In the genomic region with DNA sequence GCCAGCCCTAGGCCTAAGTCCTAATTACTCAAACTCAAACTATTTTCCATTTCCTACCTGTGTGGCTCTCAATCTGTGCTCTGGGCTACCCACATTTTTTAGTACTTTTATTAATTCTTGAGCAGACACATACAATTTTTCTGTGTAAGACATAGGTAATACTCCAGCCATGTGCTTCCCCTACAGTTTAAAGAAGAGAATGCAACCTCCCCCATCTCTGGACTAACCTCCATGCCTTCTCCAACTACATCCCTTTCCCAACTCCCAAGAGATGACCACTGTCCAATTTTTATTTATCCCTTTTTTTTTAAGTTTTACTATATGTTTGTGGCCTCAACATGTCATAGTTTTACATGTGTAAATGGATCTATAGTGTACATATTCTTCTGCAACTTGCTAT, we compare ENCODE assay signal across 9 cellular contexts. TPM values are rescaled to one million over a fixed set of nuclear protein-coding genes. Genes with fewer than 3 reads are reported as not detected.
DNase-seq lines count a peak whose midpoint lies in the region; ATAC-seq, FAIRE-seq and TF ChIP-seq lines count a peak whose summit lies in the region.
"Had no signal": no experiment of that assay in that cellular context is flagged by ENCODE, and none has a peak within 500 bp of the region (broad histone marks: within the 10 kb centered on the region; RNA-seq: fewer than 3 reads in every experiment).

No MANE protein-coding gene starts in this region.

- H3K27me3 ChIP-seq in GM23338 (ENCODE audit: insufficient read depth): no peaks in the 10 kb centered on the region

- no peaks in the 10 kb centered on the region; the same call in 1 of the 2 replicates for H4K20me1 ChIP-seq in GM23338 (replicated peaks; ENCODE audit: insufficient read depth)

- TF ChIP-seq CTCF in C4-2B (conservative IDR thresholded peaks at IDR 0.05) (peak; percentile 37), GM23338 (conservative IDR thresholded peaks at IDR 0.05; ENCODE audit: low read depth in 2 of 2) (peak; percentile 21 to 41; a peak in 3 of 4 replicates)
- peak; percentile 62 for TF ChIP-seq CTCF in activated CD8-positive, alpha-beta T cell treated with anti-CD3 and anti-CD28 coated beads for 36 hours (IDR thresholded peaks at IDR 0.05)

- no peak overlapping the region for H2AFZ ChIP-seq in GM23338

- intact Hi-C loops in activated CD8-positive, alpha-beta T cell treated with anti-CD3 and anti-CD28 coated beads for 36 hours (cut with micrococcal nuclease): no loop called here
- intact Hi-C loops in left colon (cut with DNase I, micrococcal nuclease): no loop called here

- H3K9me3 Mint-ChIP-seq in GM23338: no peaks in the 10 kb centered on the region
- H3K9me3 Mint-ChIP-seq in activated CD8-positive, alpha-beta T cell treated with anti-CD3 and anti-CD28 coated beads for 36 hours: no peaks in the 10 kb centered on the region

- CTCF ChIA-PET in activated CD8-positive, alpha-beta T cell treated with anti-CD3 and anti-CD28 coated beads for 36 hours (lab: Charles Lee): no interaction called here

- no peaks in the 10 kb centered on the region for H3K9me2 ChIP-seq in GM23338 (ENCODE audit: insufficient read depth)

- DNase-seq in GM23338 (ENCODE audit: low spot score): no peak
- DNase-seq in activated CD8-positive, alpha-beta T cell treated with anti-CD3 and anti-CD28 coated beads for 36 hours: no peak
- no peak for DNase-seq in left colon
- DNase-seq in CD1c-positive myeloid dendritic cell (ENCODE audit: extremely low spot score): no peak
- no peak for DNase-seq in GM12892 (ENCODE audit: insufficient read length)
- DNase-seq: stimulated activated CD4-positive, alpha-beta T cell treated with anti-CD3 and anti-CD28 coated beads, Interleukin-12 subunit alpha, Interleukin-12 subunit beta, amount 100 ng/mL, for 4 hours had no signal

- peaks cover 7% of the 10 kb centered on the region; the same call in 1 of the 2 replicates for H3F3A ChIP-seq in GM23338 (replicated peaks; ENCODE audit: low read depth)

- H3K36me3 Mint-ChIP-seq in GM23338 (ENCODE audit: low read depth): peaks cover 24% of the 10 kb centered on the region
- peaks cover 48% of the 10 kb centered on the region for H3K36me3 Mint-ChIP-seq in activated CD8-positive, alpha-beta T cell treated with anti-CD3 and anti-CD28 coated beads for 36 hours (ENCODE audit: low read depth)

- H3K4me1 Mint-ChIP-seq in GM23338: peaks cover 15% of the 10 kb centered on the region
- H3K4me1 Mint-ChIP-seq in activated CD8-positive, alpha-beta T cell treated with anti-CD3 and anti-CD28 coated beads for 36 hours (ENCODE audit: low read depth): peaks cover 35% of the 10 kb centered on the region

- no peak overlapping the region for H3K27ac ChIP-seq in C4-2B
- no peak overlapping the region for H3K27ac ChIP-seq in GM23338 (ENCODE audit: low read depth)

- H3K4me1 ChIP-seq in GM23338 (ENCODE audit: insufficient read depth): peaks cover 11% of the 10 kb centered on the region

- peaks cover 3% of the 10 kb centered on the region; the same call in 1 of the 2 replicates for H3K36me3 ChIP-seq in GM23338 (ENCODE audit: insufficient read depth)

- no peak overlapping the region for H3K4me3 ChIP-seq in GM23338

- no peak overlapping the region for H3K4me2 ChIP-seq in GM23338

- H3K27ac Mint-ChIP-seq in GM23338: no peak overlapping the region
- peak overlapping the region; percentile 35 for H3K27ac Mint-ChIP-seq in activated CD8-positive, alpha-beta T cell treated with anti-CD3 and anti-CD28 coated beads for 36 hours

- H3K4me3 Mint-ChIP-seq in GM23338: no peak overlapping the region
- H3K4me3 Mint-ChIP-seq in activated CD8-positive, alpha-beta T cell treated with anti-CD3 and anti-CD28 coated beads for 36 hours: no peak overlapping the region

- no peak for TF ChIP-seq POLR2A in GM12892 (IDR thresholded peaks at IDR 0.05; ENCODE audit: low read depth, low read length)

- H3K27me3 Mint-ChIP-seq in GM23338 (ENCODE audit: insufficient read depth, low read depth, poor library complexity): peaks cover 4% of the 10 kb centered on the region
- no peaks in the 10 kb centered on the region for H3K27me3 Mint-ChIP-seq in activated CD8-positive, alpha-beta T cell treated with anti-CD3 and anti-CD28 coated beads for 36 hours

- H3K79me2 ChIP-seq in GM23338 (replicated peaks; ENCODE audit: insufficient read depth): peaks cover 42% of the 10 kb centered on the region

- POLR2A ChIA-PET in activated CD8-positive, alpha-beta T cell treated with anti-CD3 and anti-CD28 coated beads for 36 hours (lab: Charles Lee): no interaction called here

- no peak for FAIRE-seq in GM12892 (lab: Jason Lieb, UNC)

- ATAC-seq in GM23338 (peak; percentile 67), left colon (peak; percentile 52), HG03097 (IDR thresholded peaks at IDR 0.05; ENCODE audit: low FRiP score, unreplicated experiment) (no peak), GM21529 (IDR thresholded peaks at IDR 0.05; ENCODE audit: unreplicated experiment) (no peak)
- ATAC-seq in activated CD8-positive, alpha-beta T cell treated with anti-CD3 and anti-CD28 coated beads for 36 hours: peak; percentile 79

TF ChIP-seq in GM23338, 12 proteins besides CTCF, POLR2A, EP300 and RAD21 (continues in another document):
- no peak for TF ChIP-seq POLR2AphosphoS5 (IDR thresholded peaks at IDR 0.05; ENCODE audit: low read depth)
- TF ChIP-seq, protein P1, sequence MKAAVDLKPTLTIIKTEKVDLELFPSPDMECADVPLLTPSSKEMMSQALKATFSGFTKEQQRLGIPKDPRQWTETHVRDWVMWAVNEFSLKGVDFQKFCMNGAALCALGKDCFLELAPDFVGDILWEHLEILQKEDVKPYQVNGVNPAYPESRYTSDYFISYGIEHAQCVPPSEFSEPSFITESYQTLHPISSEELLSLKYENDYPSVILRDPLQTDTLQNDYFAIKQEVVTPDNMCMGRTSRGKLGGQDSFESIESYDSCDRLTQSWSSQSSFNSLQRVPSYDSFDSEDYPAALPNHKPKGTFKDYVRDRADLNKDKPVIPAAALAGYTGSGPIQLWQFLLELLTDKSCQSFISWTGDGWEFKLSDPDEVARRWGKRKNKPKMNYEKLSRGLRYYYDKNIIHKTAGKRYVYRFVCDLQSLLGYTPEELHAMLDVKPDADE (IDR thresholded peaks at IDR 0.05): no peak
- TF ChIP-seq, protein P2, sequence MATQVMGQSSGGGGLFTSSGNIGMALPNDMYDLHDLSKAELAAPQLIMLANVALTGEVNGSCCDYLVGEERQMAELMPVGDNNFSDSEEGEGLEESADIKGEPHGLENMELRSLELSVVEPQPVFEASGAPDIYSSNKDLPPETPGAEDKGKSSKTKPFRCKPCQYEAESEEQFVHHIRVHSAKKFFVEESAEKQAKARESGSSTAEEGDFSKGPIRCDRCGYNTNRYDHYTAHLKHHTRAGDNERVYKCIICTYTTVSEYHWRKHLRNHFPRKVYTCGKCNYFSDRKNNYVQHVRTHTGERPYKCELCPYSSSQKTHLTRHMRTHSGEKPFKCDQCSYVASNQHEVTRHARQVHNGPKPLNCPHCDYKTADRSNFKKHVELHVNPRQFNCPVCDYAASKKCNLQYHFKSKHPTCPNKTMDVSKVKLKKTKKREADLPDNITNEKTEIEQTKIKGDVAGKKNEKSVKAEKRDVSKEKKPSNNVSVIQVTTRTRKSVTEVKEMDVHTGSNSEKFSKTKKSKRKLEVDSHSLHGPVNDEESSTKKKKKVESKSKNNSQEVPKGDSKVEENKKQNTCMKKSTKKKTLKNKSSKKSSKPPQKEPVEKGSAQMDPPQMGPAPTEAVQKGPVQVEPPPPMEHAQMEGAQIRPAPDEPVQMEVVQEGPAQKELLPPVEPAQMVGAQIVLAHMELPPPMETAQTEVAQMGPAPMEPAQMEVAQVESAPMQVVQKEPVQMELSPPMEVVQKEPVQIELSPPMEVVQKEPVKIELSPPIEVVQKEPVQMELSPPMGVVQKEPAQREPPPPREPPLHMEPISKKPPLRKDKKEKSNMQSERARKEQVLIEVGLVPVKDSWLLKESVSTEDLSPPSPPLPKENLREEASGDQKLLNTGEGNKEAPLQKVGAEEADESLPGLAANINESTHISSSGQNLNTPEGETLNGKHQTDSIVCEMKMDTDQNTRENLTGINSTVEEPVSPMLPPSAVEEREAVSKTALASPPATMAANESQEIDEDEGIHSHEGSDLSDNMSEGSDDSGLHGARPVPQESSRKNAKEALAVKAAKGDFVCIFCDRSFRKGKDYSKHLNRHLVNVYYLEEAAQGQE (IDR thresholded peaks at IDR 0.05; ENCODE audit: unreplicated experiment): no peak

RNA-seq across cellular contexts. Expression of a gene that starts 5.8 kb away (rescaled TPM):
- total RNA-seq in GM23338 (2014; rRNA removed; shearing (Covaris generic)): 76.5 and 91.4 TPM in 2 replicates
- polyA plus RNA-seq in GM23338 (2016; fragmentation: Nextera tagmentation; extraction: Ambion mirVana): 26.2 and 35.3 TPM in 2 replicates
- 10 to 100 TPM; 80.2 to 83.3 TPM for total RNA-seq in activated CD8-positive, alpha-beta T cell treated with anti-CD3 and anti-CD28 coated beads for 36 hours
- total RNA-seq in left colon: 10 to 100 TPM; 54.9 to 55.7 TPM
- polyA plus RNA-seq in GM12892 (2012; ENCODE audit: missing spikeins): 93.1 TPM

RNA-seq across cellular contexts. Expression of a gene that starts 43.9 kb away (rescaled TPM):
- total RNA-seq in GM23338 (2014; rRNA removed; shearing (Covaris generic)): 0.38 and 0.50 TPM in 2 replicates
- 0.09 and 0.13 TPM in 2 replicates for polyA plus RNA-seq in GM23338 (2016; fragmentation: Nextera tagmentation; extraction: Ambion mirVana)
- total RNA-seq in activated CD8-positive, alpha-beta T cell treated with anti-CD3 and anti-CD28 coated beads for 36 hours: under 1 TPM in 1 of 2 experiments, not detected in 1; 0.11 TPM
- total RNA-seq in left colon: not detected
- polyA plus RNA-seq in GM12892 (2012; ENCODE audit: missing spikeins): 0.70 TPM

RNA-seq across cellular contexts. Expression of a gene that starts 52.8 kb away (rescaled TPM):
- 25.7 and 28.9 TPM in 2 replicates for total RNA-seq in GM23338 (2014; rRNA removed; shearing (Covaris generic))
- 28.5 and 29.1 TPM in 2 replicates for polyA plus RNA-seq in GM23338 (2016; fragmentation: Nextera tagmentation; extraction: Ambion mirVana)
- total RNA-seq in activated CD8-positive, alpha-beta T cell treated with anti-CD3 and anti-CD28 coated beads for 36 hours: 10 to 100 TPM; 27.7 to 27.9 TPM
- total RNA-seq in left colon: 10 to 100 TPM; 12.7 to 15.4 TPM
- 17.6 TPM for polyA plus RNA-seq in GM12892 (2012; ENCODE audit: missing spikeins)

Comparison
In these comparisons a context has a peak if more than half of its experiments do, and no peak if none do; other contexts are left out.
1. ATAC-seq: peak in GM23338 (single experiment), activated CD8-positive, alpha-beta T cell treated with anti-CD3 and anti-CD28 coated beads for 36 hours (single experiment) and left colon (single experiment); none in HG03097 (single experiment) and GM21529 (single experiment).
2. Peak in every context shown above with its lines, with median percentiles within 50 percentile points of each other: CTCF ChIP-seq.